ENCODE assay signal across 26 cellular contexts in genomic region chr1:210085359-210085758, GRCh38.
"Had no signal": no experiment of that assay in that cellular context is flagged by ENCODE, and none has a peak within 500 bp of the region (broad histone marks: within the 10 kb centered on the region; RNA-seq: fewer than 3 reads in every experiment).

No MANE protein-coding gene starts in this region.

- H3K27ac ChIP-seq: coronary artery, dorsolateral prefrontal cortex, esophagus muscularis mucosa, foreskin keratinocyte, gastroesophageal sphincter, heart left ventricle, hepatocyte, left lung, lower lobe of right lung had no signal

- H3K79me2 ChIP-seq: hepatocyte had no signal

- H3K36me3 ChIP-seq: esophagus muscularis mucosa, gastroesophageal sphincter, heart left ventricle, left lung, lower lobe of right lung had no signal

- H2AFZ ChIP-seq: hepatocyte had no signal

- ATAC-seq: foreskin keratinocyte, gastroesophageal sphincter, heart left ventricle, left cardiac atrium, left lung, left ventricle myocardium superior, lower lobe of right lung, mucosa of descending colon had no signal

- H3K4me2 ChIP-seq: hepatocyte had no signal

- H3K4me1 ChIP-seq: esophagus muscularis mucosa, foreskin keratinocyte, gastroesophageal sphincter, heart left ventricle, left lung, lower lobe of right lung had no signal

- H3K9me3 ChIP-seq: esophagus muscularis mucosa, gastroesophageal sphincter, lower lobe of right lung, mucosa of descending colon had no signal

- H3K4me3 ChIP-seq: coronary artery, dorsolateral prefrontal cortex, esophagus muscularis mucosa, gastroesophageal sphincter, heart left ventricle, hepatocyte, left lung, lower lobe of right lung, mucosa of descending colon had no signal

- H3K27me3 ChIP-seq: dorsolateral prefrontal cortex, esophagus muscularis mucosa, foreskin keratinocyte, gastroesophageal sphincter, heart left ventricle, hepatocyte, left lung had no signal

- H3K27ac Mint-ChIP-seq: immature natural killer cell, mesothelial cell of epicardium, naive B cell had no signal

- H3K4me1 Mint-ChIP-seq: immature natural killer cell, mesothelial cell of epicardium, naive B cell had no signal

- H3K36me3 Mint-ChIP-seq: immature natural killer cell, mesothelial cell of epicardium, naive B cell had no signal

- FAIRE-seq: colon, endothelial cell of umbilical vein, frontal cortex, kidney had no signal

- DNase-seq: dermis blood vessel endothelial cell; dorsolateral prefrontal cortex; effector CD4-positive, alpha-beta T cell; effector memory CD4-positive, alpha-beta T cell; foreskin keratinocyte; heart left ventricle; hypothalamus; immature natural killer cell; islet precursor cell; kidney; kidney glomerular epithelial cell; left cardiac atrium; left lung; left ventricle myocardium superior; lower lobe of right lung; mesenchymal stem cell; mucosa of descending colon; naive B cell had no signal

- H3K4me3 Mint-ChIP-seq: immature natural killer cell, mesothelial cell of epicardium, naive B cell had no signal
